ENCODE assay signal across 14 cellular contexts in genomic region chr9:137227853-137228514, GRCh38. TPM values are rescaled to one million over a fixed set of nuclear protein-coding genes. Genes with fewer than 3 reads are reported as not detected.
DNase-seq lines count a peak whose midpoint lies in the region; ATAC-seq, FAIRE-seq and TF ChIP-seq lines count a peak whose summit lies in the region.
"Had no signal": no experiment of that assay in that cellular context is flagged by ENCODE, and none has a peak within 500 bp of the region (broad histone marks: within the 10 kb centered on the region; RNA-seq: fewer than 3 reads in every experiment).

No MANE protein-coding gene starts in this region.

- CTCF ChIA-PET in HepG2 (lab: Yijun Ruan, JAX; ENCODE audit: low intra/inter-chr PET ratio, low total read pairs) (interaction anchor here (0.7 to 1.5 kb wide), 5 partner anchors 9 to 65 kb away, joined by 3 to 16 read pairs (median 3); partner anchors contain the start of genes ANAPC2 and SSNA1), PC-9 (lab: Charles Lee) (interaction anchor here (0.6 to 2.3 kb wide), 5 partner anchors 9 to 410 kb away, joined by 3 to 15 read pairs (median 3); partner anchors contain the start of gene SSNA1)

- H2AFZ ChIP-seq in HepG2 (ENCODE audit: low read length) (no peak overlapping the region), PC-9 (no peak overlapping the region), hepatocyte (no peak overlapping the region)

- TF ChIP-seq EP300 in HepG2 (IDR thresholded peaks at IDR 0.05; ENCODE audit: low read depth in 2 of 2, low read length in 2 of 2) (no peak), HepG2 (CRISPR knock-in tag; IDR thresholded peaks at IDR 0.05; ENCODE audit: borderline replicate concordance) (no peak)

- TF ChIP-seq CTCF in HepG2 (CRISPR knock-in tag; IDR thresholded peaks at IDR 0.05) (no peak), right lobe of liver (IDR thresholded peaks at IDR 0.05) (no peak), PC-9 (conservative IDR thresholded peaks at IDR 0.05) (no peak), hepatocyte (IDR thresholded peaks at IDR 0.05; ENCODE audit: poor library complexity) (no peak), foreskin fibroblast (IDR thresholded peaks at IDR 0.05; ENCODE audit: low read depth, low read length) (no peak)

- H4K20me1 ChIP-seq in HepG2 (ENCODE audit: insufficient read depth, low read length) (no peaks in the 10 kb centered on the region), PC-9 (ENCODE audit: insufficient read depth) (no peaks in the 10 kb centered on the region), hepatocyte (ENCODE audit: insufficient read depth, poor library complexity, severe bottlenecking) (no peaks in the 10 kb centered on the region)

- H3K9me3 ChIP-seq in HepG2 (ENCODE audit: low read length) (no peaks in the 10 kb centered on the region), right lobe of liver (no peaks in the 10 kb centered on the region), PC-9 (ENCODE audit: insufficient read depth, low read depth) (no peaks in the 10 kb centered on the region), hepatocyte (ENCODE audit: low read depth) (no peaks in the 10 kb centered on the region)

- peaks cover 79% of the 10 kb centered on the region for H3K4me1 ChIP-seq in HepG2 (ENCODE audit: insufficient read depth, low read length)
- H3K4me1 ChIP-seq in right lobe of liver, result peaks cover 0 to 10% (median 4%) of the 10 kb centered on the region in 4 donors
- peaks cover 55% of the 10 kb centered on the region for H3K4me1 ChIP-seq in PC-9 (replicated peaks; ENCODE audit: insufficient read depth)
- H3K4me1 ChIP-seq in hepatocyte (ENCODE audit: insufficient read depth), result peaks cover 50% of the 10 kb centered on the region

- H3K79me2 ChIP-seq in HepG2 (ENCODE audit: insufficient read depth, low read length) (no peaks in the 10 kb centered on the region), PC-9 (ENCODE audit: low read depth) (peaks cover 7% of the 10 kb centered on the region; the same call in 1 of the 2 replicates), hepatocyte (no peaks in the 10 kb centered on the region)

- no peaks in the 10 kb centered on the region for H3K9me2 ChIP-seq in PC-9 (ENCODE audit: insufficient read depth)
- no peaks in the 10 kb centered on the region for H3K9me2 ChIP-seq in hepatocyte (replicated peaks; ENCODE audit: insufficient read depth)

- TF ChIP-seq POLR2A in HepG2 (IDR thresholded peaks at IDR 0.05; ENCODE audit: insufficient read depth in 1 of 2, low read depth in 2 of 2, low read length in 2 of 2), result no peak
- no peak for TF ChIP-seq POLR2A in right lobe of liver (IDR thresholded peaks at IDR 0.05)

- peak overlapping the region; percentile 96 for H3K4me2 ChIP-seq in HepG2 (ENCODE audit: low read depth, low read length)
- peak overlapping the region; percentile 99 for H3K4me2 ChIP-seq in PC-9
- H3K4me2 ChIP-seq in hepatocyte, result peak overlapping the region; percentile 29

- in situ Hi-C loops in HepG2 (cut with HindIII; ENCODE audit: extremely low pct_ligation_motif_present, low pct_unique_long_range_greater_than_20kb), result loop anchor here (5.0 kb wide), 2 partner anchors 41 to 116 kb away; partner anchors contain the start of genes ANAPC2, DPP7 and SSNA1

- intact Hi-C loops in HepG2 (cut with micrococcal nuclease; ENCODE audit: unreplicated experiment) (loop anchor here (2.0 kb wide), 2 partner anchors 39 to 107 kb away; partner anchors contain the start of genes ANAPC2 and SSNA1), right lobe of liver (cut with DNase I) (no loop called here), PC-9 (cut with micrococcal nuclease; ENCODE audit: unreplicated experiment) (loop anchor here (1.0 to 2.0 kb wide), 6 partner anchors 29 to 181 kb away; partner anchors contain the start of genes ANAPC2, NPDC1, SAPCD2 and SSNA1)

- H3K27ac ChIP-seq in HepG2 (ENCODE audit: extremely low read length, insufficient read depth, low read length), result no peak overlapping the region
- H3K27ac ChIP-seq in right lobe of liver, result no peak overlapping the region
- peak overlapping the region; percentile 79 for H3K27ac ChIP-seq in PC-9
- H3K27ac ChIP-seq in hepatocyte, result no peak overlapping the region

- WGBS in HepG2 (ENCODE audit: low lambda C conversion rate), result 49% methylated on average over 4 of the region's 19 CpGs
- WGBS in right lobe of liver (ENCODE audit: insufficient coverage, low coverage, low lambda C conversion rate, missing lambda C conversion rate), result 33% methylated on average over 3 of the region's 19 CpGs
- 66% methylated on average over 13 of the region's 19 CpGs for WGBS in hepatocyte (ENCODE audit: low lambda C conversion rate, missing lambda C conversion rate)

- H3K36me3 ChIP-seq in HepG2 (replicated peaks in 1 of 2; ENCODE audit: control insufficient read depth in 1 of 2, insufficient read depth in 2 of 2, low read length in 2 of 2) (no peaks in the 10 kb centered on the region), right lobe of liver (no peaks in the 10 kb centered on the region), PC-9 (ENCODE audit: low read depth) (no peaks in the 10 kb centered on the region), hepatocyte (replicated peaks; ENCODE audit: insufficient read depth, low read depth) (no peaks in the 10 kb centered on the region)

- DNase-seq in HepG2 (ENCODE audit: low spot score), result no peak
- DNase-seq in right lobe of liver, result no peak
- peak in 1 of 2 experiments; percentile 67 for DNase-seq in PC-9
- no peak for DNase-seq in hepatocyte (ENCODE audit: low spot score)
- DNase-seq in iPS-NIHi11 (ENCODE audit: low spot score), result no peak
- no peak for DNase-seq in GF-D8 (lab: John Stamatoyannopoulos, UW)
- no peak for DNase-seq in foreskin fibroblast
- DNase-seq: occipital lobe had no signal

- no peak overlapping the region for H3K9ac ChIP-seq in HepG2 (ENCODE audit: insufficient read depth, low read depth, low read length)

- TF ChIP-seq RAD21 in HepG2 (CRISPR knock-in tag; IDR thresholded peaks at IDR 0.05), result no peak

- ATAC-seq in HepG2, result no peak
- ATAC-seq in right lobe of liver, result no peak
- ATAC-seq in HG03565 (IDR thresholded peaks at IDR 0.05; ENCODE audit: unreplicated experiment), result no peak

- no peak for FAIRE-seq in HepG2 (lab: Jason Lieb, UNC)

- H3K27me3 ChIP-seq in HepG2 (ENCODE audit: control insufficient read depth in 1 of 2, insufficient read depth in 2 of 2, low read length in 2 of 2), result no peaks in the 10 kb centered on the region; a peak in 1 of 5 replicates
- H3K27me3 ChIP-seq in right lobe of liver, result no peaks in the 10 kb centered on the region
- no peaks in the 10 kb centered on the region for H3K27me3 ChIP-seq in PC-9 (ENCODE audit: insufficient read depth, low read depth)
- no peaks in the 10 kb centered on the region for H3K27me3 ChIP-seq in hepatocyte

- peak overlapping the region in 2 of 3 experiments; percentile 62 to 72; a peak in 2 of 6 replicates for H3K4me3 ChIP-seq in HepG2 (replicated peaks in 1 of 3; ENCODE audit: insufficient read depth in 1 of 3, low read depth in 2 of 3, low read length in 3 of 3)
- H3K4me3 ChIP-seq in right lobe of liver, result no peak overlapping the region
- H3K4me3 ChIP-seq in PC-9, result peak overlapping the region; percentile 29; the same call in 1 of the 2 replicates
- H3K4me3 ChIP-seq in hepatocyte, result no peak overlapping the region
- H3K4me3 ChIP-seq in foreskin fibroblast (ENCODE audit: low read depth in 1 of 2, low read length in 2 of 2), result no peak overlapping the region

- POLR2A ChIA-PET in HepG2 (lab: Yijun Ruan, JAX), result interaction anchor here (0.9 to 13.4 kb wide), 10 partner anchors 10 to 110 kb away, joined by 3 to 225 read pairs (median 4); partner anchors contain the start of genes NDOR1, SSNA1, TMEM203 and TPRN
- POLR2A ChIA-PET in PC-9 (lab: Charles Lee; ENCODE audit: unreplicated experiment), result interaction anchor here (0.5 to 1.5 kb wide), 5 partner anchors 13 to 39 kb away, joined by 3 to 7 read pairs (median 4); partner anchors contain the start of gene TUBB4B

- no TSS peak for BruUV-seq in HepG2 (replicated peaks; lab: Mats Ljungman, UMichigan)
- no TSS peak for BruUV-seq in PC-9 (replicated peaks; lab: Mats Ljungman, UMichigan)

- H3F3A ChIP-seq in PC-9 (ENCODE audit: insufficient read depth, low read depth), result peaks cover 43% of the 10 kb centered on the region

RNA-seq across cellular contexts. Expression of gene RNF224, which starts 0.7 kb away (rescaled TPM):
- 0.09 and 0.10 TPM in 2 replicates for total RNA-seq in HepG2 (2016; rRNA removed; fragmentation: Illumina TruSeq; extraction: Trizol)
- not detected in 2 replicates for total RNA-seq in HepG2 (2016; cell fraction: cytosol; rRNA removed; fragmentation: Illumina TruSeq; extraction: Trizol; ENCODE audit: low read depth)
- not detected in 2 replicates for total RNA-seq in HepG2 (2016; cell fraction: insoluble cytoplasmic fraction; rRNA removed; fragmentation: Illumina TruSeq; extraction: Trizol)
- total RNA-seq in HepG2 (2016; cell fraction: membrane; rRNA removed; fragmentation: Illumina TruSeq; extraction: Trizol), result 0.12 TPM in 1 of 2 replicates, not detected in the other
- not detected in 2 replicates for total RNA-seq in HepG2 (2016; cell fraction: nucleus; rRNA removed; fragmentation: Illumina TruSeq; extraction: Trizol)
- not detected in 2 replicates for polyA plus RNA-seq in HepG2 (2011; rRNA removed)
- polyA plus RNA-seq in HepG2 (2011; cell fraction: cytosol; rRNA removed), result 0.03 and 0.04 TPM in 2 replicates
- polyA plus RNA-seq in HepG2 (2011; cell fraction: nucleus; rRNA removed), result 0.07 and 0.11 TPM in 2 replicates
- polyA plus RNA-seq in HepG2 (2012), result 0.33 and 0.51 TPM in 2 replicates
- polyA plus RNA-seq in HepG2 (2016; cell fraction: cytosol; fragmentation: Illumina TruSeq; extraction: Trizol; ENCODE audit: low read depth), result not detected in 2 replicates
- polyA plus RNA-seq in HepG2 (2016; cell fraction: insoluble cytoplasmic fraction; fragmentation: Illumina TruSeq; extraction: Trizol; ENCODE audit: low read depth), result 0.25 TPM in 1 of 2 replicates, not detected in the other
- polyA plus RNA-seq in HepG2 (2016; cell fraction: membrane; fragmentation: Illumina TruSeq; extraction: Trizol; ENCODE audit: low read depth), result not detected in 2 replicates
- polyA plus RNA-seq in HepG2 (2016; cell fraction: nucleus; fragmentation: Illumina TruSeq; extraction: Trizol; ENCODE audit: insufficient read depth, low read depth), result 0.25 TPM in 1 of 2 replicates, not detected in the other
- 0.10 and 0.44 TPM in 2 replicates for polyA minus RNA-seq in HepG2 (2011; rRNA and poly(A)+ RNA removed; ENCODE audit: low replicate concordance)
- polyA minus RNA-seq in HepG2 (2011; cell fraction: cytosol; rRNA and poly(A)+ RNA removed), result not detected in 2 replicates
- polyA minus RNA-seq in HepG2 (2011; cell fraction: nucleus; rRNA and poly(A)+ RNA removed), result 0.26 TPM in 1 of 2 replicates, not detected in the other
- total RNA-seq in right lobe of liver, result not detected
- total RNA-seq in PC-9 (2021), result 3.9 and 4.7 TPM in 2 replicates
- total RNA-seq in hepatocyte, result 0.68 and 1.4 TPM in 2 replicates
- polyA plus RNA-seq in hepatocyte, result 0.88 and 1.1 TPM in 2 replicates
- total RNA-seq: activated CD8-positive, alpha-beta memory T cell treated with anti-CD3 and anti-CD28 coated beads, Interleukin-2, amount 10 ng/mL, durations not matched to agents 7 days and 5 days; activated T-helper 2 cell treated with anti-CD3 and anti-CD28 coated beads, Interferon-gamma antibody, Interleukin-2, Interleukin-4, amounts not matched to agents 10 μg/mL and 5 μg/mL and 100 μg/mL, durations not matched to agents 14 hours and 24 hours and 36 hours; fibroblast of villous mesenchyme; left cardiac atrium; occipital lobe had no signal

RNA-seq across cellular contexts. Expression of gene SLC34A3, which starts 2.7 kb away (rescaled TPM):
- total RNA-seq in HepG2 (2016; rRNA removed; fragmentation: Illumina TruSeq; extraction: Trizol) (0.38 and 1.0 TPM in 2 replicates), right lobe of liver (not detected), PC-9 (2021) (1.4 and 2.5 TPM in 2 replicates), hepatocyte (1.8 and 2.7 TPM in 2 replicates)
- 0.97 and 1.3 TPM in 2 replicates for total RNA-seq in HepG2 (2016; cell fraction: cytosol; rRNA removed; fragmentation: Illumina TruSeq; extraction: Trizol; ENCODE audit: low read depth)
- total RNA-seq in HepG2 (2016; cell fraction: insoluble cytoplasmic fraction; rRNA removed; fragmentation: Illumina TruSeq; extraction: Trizol), result 0.51 and 0.97 TPM in 2 replicates
- 0.74 and 0.76 TPM in 2 replicates for total RNA-seq in HepG2 (2016; cell fraction: membrane; rRNA removed; fragmentation: Illumina TruSeq; extraction: Trizol)
- 0.60 and 0.81 TPM in 2 replicates for total RNA-seq in HepG2 (2016; cell fraction: nucleus; rRNA removed; fragmentation: Illumina TruSeq; extraction: Trizol)
- polyA plus RNA-seq in HepG2 (2011; rRNA removed) (0.07 and 0.20 TPM in 2 replicates), hepatocyte (2.1 and 4.7 TPM in 2 replicates)
- polyA plus RNA-seq in HepG2 (2011; cell fraction: cytosol; rRNA removed), result 0.09 and 0.16 TPM in 2 replicates
- 0.33 and 0.50 TPM in 2 replicates for polyA plus RNA-seq in HepG2 (2011; cell fraction: nucleus; rRNA removed)
- 0.21 and 0.60 TPM in 2 replicates for polyA plus RNA-seq in HepG2 (2012)
- polyA plus RNA-seq in HepG2 (2016; cell fraction: cytosol; fragmentation: Illumina TruSeq; extraction: Trizol; ENCODE audit: low read depth), result 0.59 and 0.93 TPM in 2 replicates
- 0.58 and 0.62 TPM in 2 replicates for polyA plus RNA-seq in HepG2 (2016; cell fraction: insoluble cytoplasmic fraction; fragmentation: Illumina TruSeq; extraction: Trizol; ENCODE audit: low read depth)
- 0.52 and 0.70 TPM in 2 replicates for polyA plus RNA-seq in HepG2 (2016; cell fraction: membrane; fragmentation: Illumina TruSeq; extraction: Trizol; ENCODE audit: low read depth)
- polyA plus RNA-seq in HepG2 (2016; cell fraction: nucleus; fragmentation: Illumina TruSeq; extraction: Trizol; ENCODE audit: insufficient read depth, low read depth), result 1.2 and 1.8 TPM in 2 replicates
- polyA minus RNA-seq in HepG2 (2011; rRNA and poly(A)+ RNA removed; ENCODE audit: low replicate concordance), result 0.12 and 0.20 TPM in 2 replicates
- polyA minus RNA-seq in HepG2 (2011; cell fraction: cytosol; rRNA and poly(A)+ RNA removed), result not detected in 2 replicates
- not detected in 2 replicates for polyA minus RNA-seq in HepG2 (2011; cell fraction: nucleus; rRNA and poly(A)+ RNA removed)
- total RNA-seq: activated CD8-positive, alpha-beta memory T cell treated with anti-CD3 and anti-CD28 coated beads, Interleukin-2, amount 10 ng/mL, durations not matched to agents 7 days and 5 days; activated T-helper 2 cell treated with anti-CD3 and anti-CD28 coated beads, Interferon-gamma antibody, Interleukin-2, Interleukin-4, amounts not matched to agents 10 μg/mL and 5 μg/mL and 100 μg/mL, durations not matched to agents 14 hours and 24 hours and 36 hours; fibroblast of villous mesenchyme; left cardiac atrium; mononuclear cell had no signal

RNA-seq across cellular contexts. Expression of gene CYSRT1, which starts 3.0 kb away (rescaled TPM):
- total RNA-seq in HepG2 (2016; rRNA removed; fragmentation: Illumina TruSeq; extraction: Trizol), result 2.1 and 3.4 TPM in 2 replicates
- 1.8 and 1.9 TPM in 2 replicates for total RNA-seq in HepG2 (2016; cell fraction: cytosol; rRNA removed; fragmentation: Illumina TruSeq; extraction: Trizol; ENCODE audit: low read depth)
- total RNA-seq in HepG2 (2016; cell fraction: insoluble cytoplasmic fraction; rRNA removed; fragmentation: Illumina TruSeq; extraction: Trizol), result 2.7 and 3.3 TPM in 2 replicates
- 1.3 and 1.4 TPM in 2 replicates for total RNA-seq in HepG2 (2016; cell fraction: membrane; rRNA removed; fragmentation: Illumina TruSeq; extraction: Trizol)
- 1.1 and 1.2 TPM in 2 replicates for total RNA-seq in HepG2 (2016; cell fraction: nucleus; rRNA removed; fragmentation: Illumina TruSeq; extraction: Trizol)
- polyA plus RNA-seq in HepG2 (2011; rRNA removed), result 1.5 and 1.7 TPM in 2 replicates
- polyA plus RNA-seq in HepG2 (2011; cell fraction: cytosol; rRNA removed), result 0.82 and 1.8 TPM in 2 replicates
- polyA plus RNA-seq in HepG2 (2011; cell fraction: nucleus; rRNA removed), result 0.95 and 1.2 TPM in 2 replicates
- 0.80 and 1.1 TPM in 2 replicates for polyA plus RNA-seq in HepG2 (2012)
- 1.2 and 1.3 TPM in 2 replicates for polyA plus RNA-seq in HepG2 (2016; cell fraction: cytosol; fragmentation: Illumina TruSeq; extraction: Trizol; ENCODE audit: low read depth)
- 3.0 and 3.6 TPM in 2 replicates for polyA plus RNA-seq in HepG2 (2016; cell fraction: insoluble cytoplasmic fraction; fragmentation: Illumina TruSeq; extraction: Trizol; ENCODE audit: low read depth)
- 1.1 and 1.3 TPM in 2 replicates for polyA plus RNA-seq in HepG2 (2016; cell fraction: membrane; fragmentation: Illumina TruSeq; extraction: Trizol; ENCODE audit: low read depth)
- polyA plus RNA-seq in HepG2 (2016; cell fraction: nucleus; fragmentation: Illumina TruSeq; extraction: Trizol; ENCODE audit: insufficient read depth, low read depth), result 1.2 and 2.1 TPM in 2 replicates
- polyA minus RNA-seq in HepG2 (2011; rRNA and poly(A)+ RNA removed; ENCODE audit: low replicate concordance), result 2.1 and 2.5 TPM in 2 replicates
- 0.49 and 0.97 TPM in 2 replicates for polyA minus RNA-seq in HepG2 (2011; cell fraction: cytosol; rRNA and poly(A)+ RNA removed)
- 0.52 and 0.87 TPM in 2 replicates for polyA minus RNA-seq in HepG2 (2011; cell fraction: nucleus; rRNA and poly(A)+ RNA removed)
- total RNA-seq in right lobe of liver, result 1 to 10 TPM in 1 of 6 experiments, under 1 TPM in 4, not detected in 1; 0.20 to 1.2 (median 0.31) TPM
- total RNA-seq in PC-9 (2021), result 9.0 and 15.2 TPM in 2 replicates
- total RNA-seq in hepatocyte, result 1.4 and 2.4 TPM in 2 replicates
- 2.1 and 4.3 TPM in 2 replicates for polyA plus RNA-seq in hepatocyte
- total RNA-seq: occipital lobe had no signal

RNA-seq across cellular contexts. Expression of gene RNF208, which starts 5.9 kb away (rescaled TPM):
- total RNA-seq in HepG2 (2016; rRNA removed; fragmentation: Illumina TruSeq; extraction: Trizol), result 1.8 and 2.1 TPM in 2 replicates
- total RNA-seq in HepG2 (2016; cell fraction: cytosol; rRNA removed; fragmentation: Illumina TruSeq; extraction: Trizol; ENCODE audit: low read depth), result 1.2 and 1.4 TPM in 2 replicates
- total RNA-seq in HepG2 (2016; cell fraction: insoluble cytoplasmic fraction; rRNA removed; fragmentation: Illumina TruSeq; extraction: Trizol), result 1.2 and 2.1 TPM in 2 replicates
- 3.7 and 4.2 TPM in 2 replicates for total RNA-seq in HepG2 (2016; cell fraction: membrane; rRNA removed; fragmentation: Illumina TruSeq; extraction: Trizol)
- 0.99 and 1.3 TPM in 2 replicates for total RNA-seq in HepG2 (2016; cell fraction: nucleus; rRNA removed; fragmentation: Illumina TruSeq; extraction: Trizol)
- 1.6 and 2.0 TPM in 2 replicates for polyA plus RNA-seq in HepG2 (2011; rRNA removed)
- polyA plus RNA-seq in HepG2 (2011; cell fraction: cytosol; rRNA removed), result 0.99 and 1.4 TPM in 2 replicates
- 14.1 and 17.8 TPM in 2 replicates for polyA plus RNA-seq in HepG2 (2011; cell fraction: nucleus; rRNA removed)
- 9.0 and 16.1 TPM in 2 replicates for polyA plus RNA-seq in HepG2 (2012)
- polyA plus RNA-seq in HepG2 (2016; cell fraction: cytosol; fragmentation: Illumina TruSeq; extraction: Trizol; ENCODE audit: low read depth), result 28.1 and 30.5 TPM in 2 replicates
- 15.2 and 22.0 TPM in 2 replicates for polyA plus RNA-seq in HepG2 (2016; cell fraction: insoluble cytoplasmic fraction; fragmentation: Illumina TruSeq; extraction: Trizol; ENCODE audit: low read depth)
- polyA plus RNA-seq in HepG2 (2016; cell fraction: membrane; fragmentation: Illumina TruSeq; extraction: Trizol; ENCODE audit: low read depth), result 36.0 and 38.6 TPM in 2 replicates
- 23.4 and 23.9 TPM in 2 replicates for polyA plus RNA-seq in HepG2 (2016; cell fraction: nucleus; fragmentation: Illumina TruSeq; extraction: Trizol; ENCODE audit: insufficient read depth, low read depth)
- 4.1 TPM in 1 of 2 replicates, not detected in the other for polyA minus RNA-seq in HepG2 (2011; rRNA and poly(A)+ RNA removed; ENCODE audit: low replicate concordance)
- polyA minus RNA-seq in HepG2 (2011; cell fraction: cytosol; rRNA and poly(A)+ RNA removed), result 3.5 and 4.5 TPM in 2 replicates
- polyA minus RNA-seq in HepG2 (2011; cell fraction: nucleus; rRNA and poly(A)+ RNA removed), result 0.62 and 0.77 TPM in 2 replicates
- total RNA-seq in right lobe of liver, result 10 to 100 TPM in 1 of 6 experiments, 1 to 10 TPM in 5; 3.5 to 12.2 (median 4.5) TPM
- total RNA-seq in PC-9 (2021), result 31.3 and 38.0 TPM in 2 replicates
- 1.6 and 2.3 TPM in 2 replicates for total RNA-seq in hepatocyte
- 3.3 and 6.6 TPM in 2 replicates for polyA plus RNA-seq in hepatocyte

RNA-seq across cellular contexts. Expression of gene TUBB4B, which starts 13.1 kb away (rescaled TPM):
- total RNA-seq in HepG2 (2016; rRNA removed; fragmentation: Illumina TruSeq; extraction: Trizol) (412 and 481 TPM in 2 replicates), right lobe of liver (100 to 1,000 TPM in 5 of 6 experiments, 10 to 100 TPM in 1; 88.4 to 274 (median 124) TPM), PC-9 (2021) (441 and 494 TPM in 2 replicates), hepatocyte (309 and 313 TPM in 2 replicates)
- 96.3 and 106 TPM in 2 replicates for total RNA-seq in HepG2 (2016; cell fraction: cytosol; rRNA removed; fragmentation: Illumina TruSeq; extraction: Trizol; ENCODE audit: low read depth)
- 424 and 467 TPM in 2 replicates for total RNA-seq in HepG2 (2016; cell fraction: insoluble cytoplasmic fraction; rRNA removed; fragmentation: Illumina TruSeq; extraction: Trizol)
- 128 TPM in 2 replicates for total RNA-seq in HepG2 (2016; cell fraction: membrane; rRNA removed; fragmentation: Illumina TruSeq; extraction: Trizol)
- total RNA-seq in HepG2 (2016; cell fraction: nucleus; rRNA removed; fragmentation: Illumina TruSeq; extraction: Trizol), result 195 and 203 TPM in 2 replicates
- polyA plus RNA-seq in HepG2 (2011; rRNA removed) (182 and 243 TPM in 2 replicates), hepatocyte (388 and 446 TPM in 2 replicates)
- 251 and 293 TPM in 2 replicates for polyA plus RNA-seq in HepG2 (2011; cell fraction: cytosol; rRNA removed)
- 210 and 235 TPM in 2 replicates for polyA plus RNA-seq in HepG2 (2011; cell fraction: nucleus; rRNA removed)
- polyA plus RNA-seq in HepG2 (2012), result 190 and 205 TPM in 2 replicates
- polyA plus RNA-seq in HepG2 (2016; cell fraction: cytosol; fragmentation: Illumina TruSeq; extraction: Trizol; ENCODE audit: low read depth), result 115 and 121 TPM in 2 replicates
- 587 and 625 TPM in 2 replicates for polyA plus RNA-seq in HepG2 (2016; cell fraction: insoluble cytoplasmic fraction; fragmentation: Illumina TruSeq; extraction: Trizol; ENCODE audit: low read depth)
- polyA plus RNA-seq in HepG2 (2016; cell fraction: membrane; fragmentation: Illumina TruSeq; extraction: Trizol; ENCODE audit: low read depth), result 115 and 122 TPM in 2 replicates
- polyA plus RNA-seq in HepG2 (2016; cell fraction: nucleus; fragmentation: Illumina TruSeq; extraction: Trizol; ENCODE audit: insufficient read depth, low read depth), result 355 and 369 TPM in 2 replicates
- 270 and 721 TPM in 2 replicates for polyA minus RNA-seq in HepG2 (2011; rRNA and poly(A)+ RNA removed; ENCODE audit: low replicate concordance)
- polyA minus RNA-seq in HepG2 (2011; cell fraction: cytosol; rRNA and poly(A)+ RNA removed), result 140 and 144 TPM in 2 replicates
- polyA minus RNA-seq in HepG2 (2011; cell fraction: nucleus; rRNA and poly(A)+ RNA removed), result 74.6 and 75.6 TPM in 2 replicates

Comparison
In these comparisons a context has a peak if more than half of its experiments do, and no peak if none do; other contexts are left out.
1. H3K4me3 ChIP-seq: peak in HepG2 (2 of 3) and PC-9 (single experiment); none in right lobe of liver (0 of 3), hepatocyte (single experiment) and foreskin fibroblast (0 of 2).
2. intact Hi-C loops: an anchor here in HepG2 (2.0 kb wide) and PC-9 (1.0 to 2.0 kb wide); none called in right lobe of liver.
3. H3K4me2 ChIP-seq: peak in every context shown above with its lines; median percentile 99 in PC-9; 96 in HepG2; 29 in hepatocyte.